ENCODE assay signal across 16 cellular contexts in the genomic region with DNA sequence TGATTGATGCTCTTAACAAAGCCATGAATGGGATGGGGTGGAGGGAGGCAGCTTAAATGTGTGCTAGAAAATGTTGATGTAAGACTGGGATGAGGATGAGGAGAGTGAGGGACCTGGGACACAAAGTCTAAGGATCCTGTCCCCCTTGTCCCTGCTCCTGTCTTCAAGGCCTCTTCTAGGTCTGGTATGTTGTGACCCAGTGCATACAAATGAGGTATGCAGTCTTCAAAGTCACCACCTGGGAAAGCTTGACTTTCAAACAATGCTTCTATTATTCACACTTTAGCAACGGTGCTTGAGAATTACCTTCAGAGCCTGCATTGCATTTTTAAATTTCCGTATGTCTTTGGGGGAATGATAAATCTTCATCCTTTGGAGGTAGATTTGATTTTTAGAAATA.
DNase-seq lines count a peak whose midpoint lies in the region; ATAC-seq and TF ChIP-seq lines count a peak whose summit lies in the region.
"Had no signal": no experiment of that assay in that cellular context is flagged by ENCODE, and none has a peak within 500 bp of the region (broad histone marks: within the 10 kb centered on the region; RNA-seq: fewer than 3 reads in every experiment).

No MANE protein-coding gene starts in this region.

- H3K27me3 ChIP-seq in H9 (ENCODE audit: insufficient read depth, low read length): no peaks in the 10 kb centered on the region
- no peaks in the 10 kb centered on the region for H3K27me3 ChIP-seq in body of pancreas
- peaks cover 3% of the 10 kb centered on the region for H3K27me3 ChIP-seq in osteoblast (ENCODE audit: insufficient read depth, low read length)
- no peaks in the 10 kb centered on the region for H3K27me3 ChIP-seq in CD4-positive, alpha-beta memory T cell (ENCODE audit: insufficient read depth, low read length)
- H3K27me3 ChIP-seq in psoas muscle (ENCODE audit: insufficient read depth in 3 of 3, low read length in 2 of 3): peaks cover 0 to 7% (median 0%) of the 10 kb centered on the region in 3 donors

- H3K79me1 ChIP-seq in H9 (ENCODE audit: insufficient read depth, low read depth, low read length, poor library complexity, severe bottlenecking): no peaks in the 10 kb centered on the region

- H3K4me2 ChIP-seq in H9 (ENCODE audit: insufficient read depth, insufficient read length, low read length) (no peak overlapping the region), osteoblast (ENCODE audit: insufficient read depth, low read length) (no peak overlapping the region)
- H3K4me2 ChIP-seq: KMS-11 had no signal

- intact Hi-C loops in body of pancreas (cut with DNase I): no loop called here
- intact Hi-C loops in CD4-positive, alpha-beta memory T cell (cut with micrococcal nuclease): no loop called here
- intact Hi-C loops in psoas muscle (cut with DNase I): no loop called here

- H3K79me2 ChIP-seq in H9 (ENCODE audit: insufficient read depth, low read length) (no peaks in the 10 kb centered on the region), osteoblast (ENCODE audit: insufficient read depth, low read length) (no peaks in the 10 kb centered on the region)

- no peak overlapping the region for H3K18ac ChIP-seq in H9 (ENCODE audit: insufficient read length, low read depth, low read length)

- H2AFZ ChIP-seq in H9 (ENCODE audit: low read length): no peak overlapping the region
- H2AFZ ChIP-seq in osteoblast (ENCODE audit: low read length): no peak overlapping the region
- H2AFZ ChIP-seq: GM23248 had no signal

- no peak overlapping the region for H3K4ac ChIP-seq in H9 (ENCODE audit: low read depth, low read length)

- no peak overlapping the region for H4K8ac ChIP-seq in H9 (replicated peaks; ENCODE audit: insufficient read length, low read depth, low read length)

- no peak overlapping the region for H3K23ac ChIP-seq in H9 (ENCODE audit: insufficient read length, low read depth, low read length)

- ATAC-seq in body of pancreas (peak; percentile 67), HG03432 (IDR thresholded peaks at IDR 0.05; ENCODE audit: unreplicated experiment) (no peak), psoas muscle (no peak)
- ATAC-seq: CD8-positive, alpha-beta T cell had no signal

- no peak overlapping the region for H3K14ac ChIP-seq in H9 (ENCODE audit: insufficient read depth, low read length)

- no peaks in the 10 kb centered on the region for H3K36me3 Mint-ChIP-seq in H9 (ENCODE audit: insufficient read depth in 1 of 3, low read depth in 3 of 3)
- no peaks in the 10 kb centered on the region for H3K36me3 Mint-ChIP-seq in CD4-positive, alpha-beta memory T cell
- H3K36me3 Mint-ChIP-seq: CD8-positive, alpha-beta T cell had no signal

- H3K27me3 Mint-ChIP-seq in H9 (ENCODE audit: low read depth): no peaks in the 10 kb centered on the region
- H3K27me3 Mint-ChIP-seq in CD4-positive, alpha-beta memory T cell: peaks cover 0 to 1% of the 10 kb centered on the region in 2 donors

- peaks cover 14 to 19% of the 10 kb centered on the region in 2 experiments for H3K4me1 Mint-ChIP-seq in H9
- H3K4me1 Mint-ChIP-seq in CD4-positive, alpha-beta memory T cell: no peaks in the 10 kb centered on the region

- H3K4me1 ChIP-seq in H9 (ENCODE audit: insufficient read depth, low read length): peaks cover 4% of the 10 kb centered on the region; the same call in 1 of the 2 replicates
- peaks cover 24% of the 10 kb centered on the region for H3K4me1 ChIP-seq in body of pancreas
- no peaks in the 10 kb centered on the region for H3K4me1 ChIP-seq in osteoblast (ENCODE audit: insufficient read depth, low read length)
- H3K4me1 ChIP-seq in CD4-positive, alpha-beta memory T cell (ENCODE audit: insufficient read depth, low read length): no peaks in the 10 kb centered on the region
- H3K4me1 ChIP-seq in psoas muscle: no peaks in the 10 kb centered on the region
- H3K4me1 ChIP-seq: HAP-1 had no signal

- no peak overlapping the region for H2AK5ac ChIP-seq in H9 (ENCODE audit: insufficient read length, low read length)

- H2BK12ac ChIP-seq in H9 (ENCODE audit: insufficient read length, low read depth, low read length): no peak overlapping the region

- no peaks in the 10 kb centered on the region for H3K36me3 ChIP-seq in body of pancreas (replicated peaks in 1 of 2; ENCODE audit: insufficient read depth in 1 of 2, low read depth in 2 of 2)
- no peaks in the 10 kb centered on the region for H3K36me3 ChIP-seq in osteoblast (ENCODE audit: insufficient read depth, low read length)
- no peaks in the 10 kb centered on the region for H3K36me3 ChIP-seq in CD4-positive, alpha-beta memory T cell (ENCODE audit: insufficient read depth, low read length)
- no peaks in the 10 kb centered on the region for H3K36me3 ChIP-seq in psoas muscle (ENCODE audit: insufficient read depth in 1 of 2, low read depth in 1 of 2)
- H3K36me3 ChIP-seq: HAP-1 had no signal

- H3K9ac ChIP-seq in H9 (ENCODE audit: extremely low read depth, insufficient read length, low read length): no peak overlapping the region
- H3K9ac ChIP-seq: GM23248, KMS-11 had no signal

- no peak overlapping the region for H4K91ac ChIP-seq in H9 (ENCODE audit: insufficient read length, low read depth, low read length)

- H3K27ac Mint-ChIP-seq in H9: peak overlapping the region; percentile 15 to 78 (median 62); a peak in 5 of 7 replicates
- no peak overlapping the region for H3K27ac Mint-ChIP-seq in CD4-positive, alpha-beta memory T cell
- H3K27ac Mint-ChIP-seq: CD8-positive, alpha-beta T cell had no signal

- no peak overlapping the region for H3K4me3 ChIP-seq in body of pancreas
- no peak overlapping the region for H3K4me3 ChIP-seq in osteoblast (ENCODE audit: insufficient read depth, low read length)
- H3K4me3 ChIP-seq in coronary artery: no peak overlapping the region
- H3K4me3 ChIP-seq in CD4-positive, alpha-beta memory T cell (ENCODE audit: low read length in 2 of 2): no peak overlapping the region
- H3K4me3 ChIP-seq in psoas muscle: no peak overlapping the region
- H3K4me3 ChIP-seq: GM23248, HAP-1 had no signal

- POLR2A ChIA-PET in CD4-positive, alpha-beta memory T cell (lab: Charles Lee; ENCODE audit: partially characterized antibody): no interaction called here

- H3K23me2 ChIP-seq in H9 (ENCODE audit: insufficient read length, low read depth, low read length, poor library complexity, severe bottlenecking): no peaks in the 10 kb centered on the region

- no peak overlapping the region for H2BK5ac ChIP-seq in H9 (ENCODE audit: insufficient read length, low read length)

- H3K9me3 Mint-ChIP-seq in H9: no peaks in the 10 kb centered on the region
- peaks cover 0 to 5% (median 0%) of the 10 kb centered on the region in 8 donors for H3K9me3 Mint-ChIP-seq in CD4-positive, alpha-beta memory T cell
- H3K9me3 Mint-ChIP-seq: CD8-positive, alpha-beta T cell had no signal

- H2BK15ac ChIP-seq in H9 (ENCODE audit: low read depth, low read length): no peak overlapping the region

- no peak overlapping the region for H3T11ph ChIP-seq in H9 (ENCODE audit: low read length)

- DNase-seq in H9 (no peak), body of pancreas (no peak), iPS-NIHi11 (ENCODE audit: low spot score) (peak; percentile 67), osteoblast (ENCODE audit: insufficient read length, low spot score, missing footprints) (peak; percentile 35), coronary artery (ENCODE audit: low spot score) (no peak), psoas muscle (no peak)
- no peak for DNase-seq in CD4-positive, alpha-beta memory T cell
- DNase-seq: AML-193; Calu3; CD8-positive, alpha-beta T cell; GM23248 had no signal

- CTCF ChIA-PET in CD4-positive, alpha-beta memory T cell (lab: Charles Lee; ENCODE audit: partially characterized antibody): no interaction called here

- H3K9me3 ChIP-seq in H9 (ENCODE audit: control insufficient read depth, low read depth, low read length) (no peaks in the 10 kb centered on the region), body of pancreas (no peaks in the 10 kb centered on the region), osteoblast (ENCODE audit: low read depth, low read length) (no peaks in the 10 kb centered on the region), psoas muscle (no peaks in the 10 kb centered on the region)
- H3K9me3 ChIP-seq in CD4-positive, alpha-beta memory T cell (ENCODE audit: control insufficient read depth in 1 of 2, low read length in 2 of 2): no peaks in the 10 kb centered on the region
- H3K9me3 ChIP-seq: HAP-1 had no signal

- H2BK120ac ChIP-seq in H9 (ENCODE audit: low read depth, low read length, poor library complexity, severe bottlenecking): no peak overlapping the region

- H3K27ac ChIP-seq in H9 (ENCODE audit: insufficient read length, low read depth, low read length) (no peak overlapping the region), body of pancreas (peak overlapping the region in 2 of 4 donors; percentile 30 to 57), osteoblast (ENCODE audit: low read depth, low read length) (no peak overlapping the region), coronary artery (no peak overlapping the region), psoas muscle (no peak overlapping the region)
- H3K27ac ChIP-seq in CD4-positive, alpha-beta memory T cell (ENCODE audit: low read depth, low read length): no peak overlapping the region
- H3K27ac ChIP-seq: C4-2B, GM23248, HL-60, KMS-11 had no signal

- H3K56ac ChIP-seq in H9 (ENCODE audit: insufficient read length, low read depth, low read length): no peak overlapping the region

- no peak for TF ChIP-seq POLR2A in body of pancreas (IDR thresholded peaks at IDR 0.05)

- H3K4me3 Mint-ChIP-seq in H9: no peak overlapping the region
- no peak overlapping the region for H3K4me3 Mint-ChIP-seq in CD4-positive, alpha-beta memory T cell
- H3K4me3 Mint-ChIP-seq: CD8-positive, alpha-beta T cell had no signal

- no CpG with 5 or more reads among the region's 2 CpGs for WGBS in H9 (ENCODE audit: extremely low coverage, insufficient read length, low lambda C conversion rate)
- WGBS in body of pancreas, 2 donors: 33 to 42% methylated on average over 2 of the region's 2 CpGs
- 36 to 66% (median 50%) methylated on average over 2 of the region's 2 CpGs for WGBS in psoas muscle, 3 donors

- no peaks in the 10 kb centered on the region for H4K20me1 ChIP-seq in H9 (ENCODE audit: control insufficient read depth, insufficient read depth, insufficient read length)
- no peaks in the 10 kb centered on the region for H4K20me1 ChIP-seq in osteoblast (ENCODE audit: insufficient read depth, low read length)

- no peak overlapping the region for H4K5ac ChIP-seq in H9 (ENCODE audit: insufficient read length, low read depth, low read length)

- no peak overlapping the region for H2BK20ac ChIP-seq in H9 (ENCODE audit: low read depth, low read length, poor library complexity, severe bottlenecking)

- TF ChIP-seq CTCF in H9 (conservative IDR thresholded peaks at IDR 0.05): no peak
- peak in 1 of 7 experiments; percentile 7 for TF ChIP-seq CTCF in body of pancreas (IDR thresholded peaks at IDR 0.05)
- TF ChIP-seq CTCF in osteoblast (IDR thresholded peaks at IDR 0.05; ENCODE audit: extremely low read depth, low read depth, low read length): no peak
- no peak for TF ChIP-seq CTCF in coronary artery (IDR thresholded peaks at IDR 0.05)
- no peak for TF ChIP-seq CTCF in psoas muscle (IDR thresholded peaks at IDR 0.05)

Comparison
In these comparisons a context has a peak if more than half of its experiments do, and no peak if none do; other contexts are left out.
1. DNase-seq: peak in iPS-NIHi11 (single experiment) and osteoblast (single experiment); none in H9 (single experiment), body of pancreas (0 of 4), coronary artery (single experiment), CD4-positive, alpha-beta memory T cell (0 of 5) and psoas muscle (0 of 2).
2. H3K27ac Mint-ChIP-seq: peak in H9 (3 of 3); none in CD4-positive, alpha-beta memory T cell (0 of 7).